Comparison of ENCODE assay signal across 33 cellular contexts in the genomic region with DNA sequence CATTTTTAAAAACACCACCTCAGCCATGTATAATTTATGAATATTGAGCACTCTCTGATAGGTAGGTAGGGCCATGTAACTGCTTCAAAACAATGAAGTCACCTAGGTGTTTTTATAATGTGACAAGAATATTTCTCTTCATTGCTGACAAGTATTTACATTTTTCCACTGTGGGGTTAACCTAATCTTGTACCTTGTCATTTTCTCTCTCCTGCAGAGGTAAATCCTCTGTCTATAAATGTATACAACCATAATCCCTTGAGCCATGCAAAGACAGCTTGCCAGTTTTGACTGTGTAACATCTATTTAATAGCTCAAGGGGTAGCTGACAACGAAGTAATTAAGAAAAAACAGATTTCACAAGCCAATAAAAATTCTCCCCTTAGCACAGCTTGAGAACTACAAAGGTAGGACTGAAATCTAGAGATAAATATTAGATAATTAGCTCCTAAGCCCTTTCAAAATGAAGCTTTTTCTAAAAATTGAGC.
"Had no signal": no experiment of that assay in that cellular context is flagged by ENCODE, and none has a peak within 500 bp of the region (broad histone marks: within the 10 kb centered on the region; RNA-seq: fewer than 3 reads in every experiment).

No MANE protein-coding gene starts in this region.

- H3K4me1 Mint-ChIP-seq: activated CD4-positive, alpha-beta T cell treated with anti-CD3 and anti-CD28 coated beads, Interleukin-2, amount 10 ng/mL, durations not matched to agents 24 days and 14 days; activated CD8-positive, alpha-beta memory T cell treated with anti-CD3 and anti-CD28 coated beads, Interleukin-2, amount 10 ng/mL, durations not matched to agents 7 days and 5 days; activated naive CD4-positive, alpha-beta T cell treated with anti-CD3 and anti-CD28 coated beads, Interleukin-2, amount 10 ng/mL, durations not matched to agents 7 days and 5 days; activated naive CD8-positive, alpha-beta T cell treated with anti-CD3 and anti-CD28 coated beads, Interleukin-2, amount 10 ng/mL, durations not matched to agents 7 days and 5 days; T-helper 17 cell had no signal

- ATAC-seq: activated CD4-positive, alpha-beta T cell treated with anti-CD3 and anti-CD28 coated beads for 36 hours; activated CD8-positive, alpha-beta memory T cell treated with anti-CD3 and anti-CD28 coated beads, Interleukin-2, amount 10 ng/mL, durations not matched to agents 7 days and 5 days; activated CD8-positive, alpha-beta T cell treated with anti-CD3 and anti-CD28 coated beads, Interleukin-2, amount 10 ng/mL, durations not matched to agents 7 days and 5 days; activated naive CD4-positive, alpha-beta T cell treated with anti-CD3 and anti-CD28 coated beads, Interleukin-2, amount 50 U/mL, for 72 hours; esophagus mucosa; heart left ventricle; T-helper 17 cell had no signal

- H3K27ac ChIP-seq: ascending aorta, breast epithelium, cardiac muscle cell, coronary artery, dorsolateral prefrontal cortex, heart left ventricle had no signal

- H3K9me3 Mint-ChIP-seq: activated CD4-positive, alpha-beta T cell treated with anti-CD3 and anti-CD28 coated beads, Interleukin-2, amount 10 ng/mL, durations not matched to agents 24 days and 14 days; activated naive CD4-positive, alpha-beta T cell treated with anti-CD3 and anti-CD28 coated beads, Interleukin-2, amount 10 ng/mL, durations not matched to agents 7 days and 5 days; activated naive CD4-positive, alpha-beta T cell treated with anti-CD3 and anti-CD28 coated beads, Interleukin-2, amount 50 U/mL, for 72 hours; activated naive CD8-positive, alpha-beta T cell treated with anti-CD3 and anti-CD28 coated beads, Interleukin-2, amount 10 ng/mL, durations not matched to agents 7 days and 5 days; dendritic cell treated with granulocyte-macrophage colony-stimulating factor and Interleukin-4, amounts not matched to agents 40 ng/mL and 50 ng/mL, for 4 days; endodermal cell; T-helper 2 cell treated with Interferon-gamma antibody and Interleukin-4, amounts not matched to agents 5 μg/mL and 100 μg/mL, for 36 hours had no signal

- H3K27me3 ChIP-seq: ascending aorta, breast epithelium, cardiac muscle cell had no signal

- H3K4me1 ChIP-seq: ascending aorta, breast epithelium, heart left ventricle had no signal

- DNase-seq: activated CD4-positive, alpha-beta memory T cell treated with anti-CD3 and anti-CD28 coated beads for 36 hours; activated CD4-positive, alpha-beta T cell treated with anti-CD3 and anti-CD28 coated beads for 36 hours; activated CD4-positive, alpha-beta T cell treated with anti-CD3 and anti-CD28 coated beads, Interleukin-2, amount 10 ng/mL, durations not matched to agents 24 days and 14 days; activated CD4-positive, CD25-positive, alpha-beta regulatory T cell; activated CD4-positive, CD25-positive, alpha-beta regulatory T cell treated with anti-CD3 and anti-CD28 coated beads, Interleukin-2, amount 50 U/mL, for 72 hours; activated CD8-positive, alpha-beta memory T cell treated with anti-CD3 and anti-CD28 coated beads, Interleukin-2, amount 10 ng/mL, durations not matched to agents 7 days and 5 days; activated CD8-positive, alpha-beta memory T cell treated with anti-CD3 and anti-CD28 coated beads, Interleukin-2, amount 50 U/mL, for 4 hours; activated CD8-positive, alpha-beta T cell treated with anti-CD3 and anti-CD28 coated beads, Interleukin-2, amount 10 ng/mL, durations not matched to agents 7 days and 5 days; activated gamma-delta T cell; activated naive CD4-positive, alpha-beta T cell; activated naive CD4-positive, alpha-beta T cell treated with anti-CD3 and anti-CD28 coated beads, Interleukin-2, amount 10 ng/mL, durations not matched to agents 7 days and 5 days; activated naive CD8-positive, alpha-beta T cell treated with anti-CD3 and anti-CD28 coated beads, Interleukin-2, amount 10 ng/mL, durations not matched to agents 7 days and 5 days; activated T-cell treated with anti-CD3 and anti-CD28 coated beads, Interleukin-2, amount 50 U/mL, for 1 hour; activated T-cell treated with anti-CD3 and anti-CD28 coated beads, Interleukin-2, amount 50 U/mL, for 48 hours; central memory CD4-positive, alpha-beta T cell; dorsolateral prefrontal cortex; effector memory CD4-positive, alpha-beta T cell; endodermal cell; foreskin fibroblast; glutamatergic neuron; heart left ventricle; T-helper 1 cell; T-helper 17 cell; T1000 had no signal

- H3K4me3 Mint-ChIP-seq: activated CD4-positive, alpha-beta memory T cell treated with anti-CD3 and anti-CD28 coated beads for 36 hours; activated CD4-positive, alpha-beta T cell treated with anti-CD3 and anti-CD28 coated beads for 36 hours; activated CD4-positive, alpha-beta T cell treated with anti-CD3 and anti-CD28 coated beads, Interleukin-2, amount 10 ng/mL, durations not matched to agents 24 days and 14 days; activated CD8-positive, alpha-beta memory T cell treated with anti-CD3 and anti-CD28 coated beads, Interleukin-2, amount 10 ng/mL, durations not matched to agents 7 days and 5 days; activated CD8-positive, alpha-beta T cell treated with anti-CD3 and anti-CD28 coated beads, Interleukin-2, amount 10 ng/mL, durations not matched to agents 7 days and 5 days; activated naive CD4-positive, alpha-beta T cell treated with anti-CD3 and anti-CD28 coated beads, Interleukin-2, amount 10 ng/mL, durations not matched to agents 7 days and 5 days; activated naive CD8-positive, alpha-beta T cell treated with anti-CD3 and anti-CD28 coated beads, Interleukin-2, amount 10 ng/mL, durations not matched to agents 7 days and 5 days; brain; dendritic cell treated with granulocyte-macrophage colony-stimulating factor and Interleukin-4, amounts not matched to agents 40 ng/mL and 50 ng/mL, for 4 days; endodermal cell; T-helper 17 cell; T-helper 2 cell treated with Interferon-gamma antibody and Interleukin-4, amounts not matched to agents 5 μg/mL and 100 μg/mL, for 36 hours had no signal

- H3K9me3 ChIP-seq: ascending aorta, breast epithelium had no signal

- H3K27ac Mint-ChIP-seq: activated CD4-positive, alpha-beta memory T cell treated with anti-CD3 and anti-CD28 coated beads for 36 hours; activated CD4-positive, alpha-beta T cell treated with anti-CD3 and anti-CD28 coated beads for 36 hours; activated CD4-positive, alpha-beta T cell treated with anti-CD3 and anti-CD28 coated beads, Interleukin-2, amount 10 ng/mL, durations not matched to agents 24 days and 14 days; activated CD8-positive, alpha-beta memory T cell treated with anti-CD3 and anti-CD28 coated beads, Interleukin-2, amount 10 ng/mL, durations not matched to agents 7 days and 5 days; activated CD8-positive, alpha-beta T cell treated with anti-CD3 and anti-CD28 coated beads, Interleukin-2, amount 10 ng/mL, durations not matched to agents 7 days and 5 days; activated naive CD4-positive, alpha-beta T cell treated with anti-CD3 and anti-CD28 coated beads, Interleukin-2, amount 10 ng/mL, durations not matched to agents 7 days and 5 days; activated naive CD4-positive, alpha-beta T cell treated with anti-CD3 and anti-CD28 coated beads, Interleukin-2, amount 50 U/mL, for 72 hours; activated naive CD8-positive, alpha-beta T cell treated with anti-CD3 and anti-CD28 coated beads, Interleukin-2, amount 10 ng/mL, durations not matched to agents 7 days and 5 days; dendritic cell treated with granulocyte-macrophage colony-stimulating factor and Interleukin-4, amounts not matched to agents 40 ng/mL and 50 ng/mL, for 4 days; endodermal cell; T-helper 17 cell; T-helper 2 cell treated with Interferon-gamma antibody and Interleukin-4, amounts not matched to agents 5 μg/mL and 100 μg/mL, for 36 hours had no signal

- H3K36me3 Mint-ChIP-seq: activated CD4-positive, alpha-beta memory T cell treated with anti-CD3 and anti-CD28 coated beads for 36 hours; activated CD8-positive, alpha-beta memory T cell treated with anti-CD3 and anti-CD28 coated beads, Interleukin-2, amount 10 ng/mL, durations not matched to agents 7 days and 5 days; activated naive CD4-positive, alpha-beta T cell treated with anti-CD3 and anti-CD28 coated beads, Interleukin-2, amount 10 ng/mL, durations not matched to agents 7 days and 5 days; activated naive CD4-positive, alpha-beta T cell treated with anti-CD3 and anti-CD28 coated beads, Interleukin-2, amount 50 U/mL, for 72 hours; activated naive CD8-positive, alpha-beta T cell treated with anti-CD3 and anti-CD28 coated beads, Interleukin-2, amount 10 ng/mL, durations not matched to agents 7 days and 5 days; brain had no signal

- H3K36me3 ChIP-seq: ascending aorta, breast epithelium, cardiac muscle cell, heart left ventricle had no signal

- H3K4me3 ChIP-seq: ascending aorta, breast epithelium, cardiac muscle cell, coronary artery, dorsolateral prefrontal cortex, heart left ventricle had no signal

- H3K27me3 Mint-ChIP-seq: activated naive CD4-positive, alpha-beta T cell treated with anti-CD3 and anti-CD28 coated beads, Interleukin-2, amount 10 ng/mL, durations not matched to agents 7 days and 5 days; dendritic cell treated with granulocyte-macrophage colony-stimulating factor and Interleukin-4, amounts not matched to agents 40 ng/mL and 50 ng/mL, for 4 days had no signal
